ENCODE assay signal across 13 cellular contexts in genomic region chr9:109253241-109253636, GRCh38.
"Had no signal": no experiment of that assay in that cellular context is flagged by ENCODE, and none has a peak within 500 bp of the region (broad histone marks: within the 10 kb centered on the region; RNA-seq: fewer than 3 reads in every experiment).

No MANE protein-coding gene starts in this region.

- H3K4me1 Mint-ChIP-seq: activated CD4-positive, alpha-beta memory T cell treated with anti-CD3 and anti-CD28 coated beads, Interleukin-2, amount 10 ng/mL, durations not matched to agents 7 days and 5 days; activated CD4-positive, alpha-beta T cell treated with anti-CD3 and anti-CD28 coated beads for 36 hours; activated naive CD8-positive, alpha-beta T cell treated with anti-CD3 and anti-CD28 coated beads, Interleukin-2, amount 10 ng/mL, durations not matched to agents 7 days and 5 days; memory B cell; stimulated activated memory B cell treated with anti-CD40 and anti-IgM and Interleukin-4, amounts not matched to agents 10 μg/mL and 1 μg/mL and 100 μg/mL, for 72 hours; T-cell had no signal

- H3K9me3 ChIP-seq: ovary had no signal

- H3K27me3 Mint-ChIP-seq: stimulated activated memory B cell treated with anti-CD40 and anti-IgM and Interleukin-4, amounts not matched to agents 10 μg/mL and 1 μg/mL and 100 μg/mL, for 72 hours had no signal

- H3K4me3 ChIP-seq: ovary, smooth muscle cell had no signal

- H3K36me3 ChIP-seq: ovary had no signal

- H3K27ac Mint-ChIP-seq: activated CD4-positive, alpha-beta memory T cell treated with anti-CD3 and anti-CD28 coated beads, Interleukin-2, amount 10 ng/mL, durations not matched to agents 7 days and 5 days; activated CD4-positive, alpha-beta T cell treated with anti-CD3 and anti-CD28 coated beads for 36 hours; activated naive CD8-positive, alpha-beta T cell treated with anti-CD3 and anti-CD28 coated beads, Interleukin-2, amount 10 ng/mL, durations not matched to agents 7 days and 5 days; memory B cell; nephron progenitor cell; stimulated activated memory B cell treated with anti-CD40 and anti-IgM and Interleukin-4, amounts not matched to agents 10 μg/mL and 1 μg/mL and 100 μg/mL, for 72 hours; T-cell had no signal

- H3K36me3 Mint-ChIP-seq: activated naive CD8-positive, alpha-beta T cell treated with anti-CD3 and anti-CD28 coated beads, Interleukin-2, amount 10 ng/mL, durations not matched to agents 7 days and 5 days; memory B cell; stimulated activated memory B cell treated with anti-CD40 and anti-IgM and Interleukin-4, amounts not matched to agents 10 μg/mL and 1 μg/mL and 100 μg/mL, for 72 hours; T-cell had no signal

- H3K27me3 ChIP-seq: foreskin keratinocyte, ovary had no signal

- DNase-seq: activated CD4-positive, alpha-beta memory T cell treated with anti-CD3 and anti-CD28 coated beads, Interleukin-2, amount 10 ng/mL, durations not matched to agents 7 days and 5 days; activated CD4-positive, alpha-beta T cell treated with anti-CD3 and anti-CD28 coated beads for 36 hours; activated CD8-positive, alpha-beta memory T cell treated with anti-CD3 and anti-CD28 coated beads, Interleukin-2, amount 50 U/mL, for 4 hours; activated naive CD8-positive, alpha-beta T cell treated with anti-CD3 and anti-CD28 coated beads, Interleukin-2, amount 10 ng/mL, durations not matched to agents 7 days and 5 days; anterior cingulate cortex; nephron progenitor cell; ovary; substantia nigra; T-cell had no signal

- H3K4me3 Mint-ChIP-seq: activated CD4-positive, alpha-beta memory T cell treated with anti-CD3 and anti-CD28 coated beads, Interleukin-2, amount 10 ng/mL, durations not matched to agents 7 days and 5 days; activated CD4-positive, alpha-beta T cell treated with anti-CD3 and anti-CD28 coated beads for 36 hours; activated naive CD8-positive, alpha-beta T cell treated with anti-CD3 and anti-CD28 coated beads, Interleukin-2, amount 10 ng/mL, durations not matched to agents 7 days and 5 days; memory B cell; nephron progenitor cell; stimulated activated memory B cell treated with anti-CD40 and anti-IgM and Interleukin-4, amounts not matched to agents 10 μg/mL and 1 μg/mL and 100 μg/mL, for 72 hours; T-cell had no signal

- ATAC-seq: activated CD4-positive, alpha-beta T cell treated with anti-CD3 and anti-CD28 coated beads for 36 hours; stimulated activated memory B cell treated with anti-CD40 and anti-IgM and Interleukin-4, amounts not matched to agents 10 μg/mL and 1 μg/mL and 100 μg/mL, for 72 hours; T-cell had no signal

- H3K9me3 Mint-ChIP-seq: activated CD4-positive, alpha-beta memory T cell treated with anti-CD3 and anti-CD28 coated beads, Interleukin-2, amount 10 ng/mL, durations not matched to agents 7 days and 5 days; activated naive CD8-positive, alpha-beta T cell treated with anti-CD3 and anti-CD28 coated beads, Interleukin-2, amount 10 ng/mL, durations not matched to agents 7 days and 5 days; memory B cell; nephron progenitor cell; stimulated activated memory B cell treated with anti-CD40 and anti-IgM and Interleukin-4, amounts not matched to agents 10 μg/mL and 1 μg/mL and 100 μg/mL, for 72 hours; T-cell had no signal
